In genomic region chr12:46554461-46554860, GRCh38 we compare ENCODE assay signal across 21 cellular contexts.
DNase-seq lines count a peak whose midpoint lies in the region; ATAC-seq and TF ChIP-seq lines count a peak whose summit lies in the region.
"Had no signal": no experiment of that assay in that cellular context is flagged by ENCODE, and none has a peak within 500 bp of the region (broad histone marks: within the 10 kb centered on the region; RNA-seq: fewer than 3 reads in every experiment).

No MANE protein-coding gene starts in this region.

- H3K27me3 Mint-ChIP-seq in HFFc6 (ENCODE audit: insufficient read depth): 0 out of 2 replicates have a peak, but pooled peaks cover 3% of the 10 kb centered on the region
- H3K27me3 Mint-ChIP-seq: dendritic cell treated with granulocyte-macrophage colony-stimulating factor and Interleukin-4, amounts not matched to agents 40 ng/mL and 50 ng/mL, for 4 days had no signal

- H3K27ac ChIP-seq in ascending aorta (peak overlapping the region; percentile 24 to 41), foreskin keratinocyte (peak overlapping the region; percentile 98), skin epidermis (peak overlapping the region in 19 of 21 experiments; percentile 4 to 84 (median 72)), substantia nigra (ENCODE audit: low read depth, low read length, poor library complexity, severe bottlenecking) (no peak overlapping the region)

- DNase-seq in HFFc6 (no peak), ascending aorta (ENCODE audit: low spot score in 2 of 2) (no peak), foreskin keratinocyte (no peak), substantia nigra (lab: John Stamatoyannopoulos, UW) (no peak), CD1c-positive myeloid dendritic cell (ENCODE audit: extremely low spot score) (no peak)
- no peak for DNase-seq in activated naive CD4-positive, alpha-beta T cell treated with anti-CD3 and anti-CD28 coated beads, Interleukin-2, amount 50 U/mL, for 16 hours
- DNase-seq in stimulated activated CD4-positive, alpha-beta T cell treated with anti-CD3 and anti-CD28 coated beads, Interleukin-2, amount 100 ng/mL, for 24 hours: no peak
- DNase-seq: activated naive CD4-positive, alpha-beta T cell; AML-193; H7; MG63; NCI-H2029; NCI-H446 treated with DMSO at 0.1 percent for 48 hours; posterior cingulate gyrus; SHP77 treated with DMSO at 0.1 percent for 48 hours; stimulated activated CD4-positive, alpha-beta T cell treated with anti-CD3 and anti-CD28 coated beads, Interleukin-15, amount 100 ng/mL, for 24 hours; stimulated activated naive CD8-positive, alpha-beta T cell treated with anti-CD3 and anti-CD28 coated beads, Interleukin-15, Interleukin-2, amounts not matched to agents 100 U/mL and 50 U/mL, for 24 hours had no signal

- no peak for TF ChIP-seq CTCF in HFFc6 (IDR thresholded peaks at IDR 0.05)
- TF ChIP-seq CTCF in ascending aorta (IDR thresholded peaks at IDR 0.05): no peak
- TF ChIP-seq CTCF in foreskin keratinocyte (conservative IDR thresholded peaks at IDR 0.05): no peak

- no peak overlapping the region for H3K4me3 Mint-ChIP-seq in HFFc6
- H3K4me3 Mint-ChIP-seq: dendritic cell treated with granulocyte-macrophage colony-stimulating factor and Interleukin-4, amounts not matched to agents 40 ng/mL and 50 ng/mL, for 4 days; T-helper 2 cell treated with Interferon-gamma antibody and Interleukin-4, amounts not matched to agents 5 μg/mL and 100 μg/mL, for 36 hours had no signal

- peaks cover 13% of the 10 kb centered on the region for H3K36me3 Mint-ChIP-seq in HFFc6 (ENCODE audit: low read depth)

- H3K4me1 ChIP-seq in ascending aorta (peaks cover 0 to 17% of the 10 kb centered on the region in 2 donors), foreskin keratinocyte (peaks cover 80% of the 10 kb centered on the region)

- H3K27me3 ChIP-seq in ascending aorta (no peaks in the 10 kb centered on the region), foreskin keratinocyte (no peaks in the 10 kb centered on the region)
- H3K27me3 ChIP-seq: MG63 had no signal

- H3K9me3 ChIP-seq in ascending aorta: no peaks in the 10 kb centered on the region
- H3K9me3 ChIP-seq: MG63 had no signal

- H3K4me3 ChIP-seq in ascending aorta (no peak overlapping the region), skin epidermis (no peak overlapping the region)
- H3K4me3 ChIP-seq: MG63 had no signal

- no peak for ATAC-seq in foreskin keratinocyte
- ATAC-seq: activated CD4-positive, CD25-positive, alpha-beta regulatory T cell treated with anti-CD3 and anti-CD28 coated beads, Interleukin-2, amount 50 U/mL, for 24 hours; stimulated activated naive CD8-positive, alpha-beta T cell treated with anti-CD3 and anti-CD28 coated beads, Interleukin-15, Interleukin-2, amounts not matched to agents 100 U/mL and 50 U/mL, for 24 hours had no signal

- intact Hi-C loops in ascending aorta (cut with DNase I): loop anchor here (2.0 kb wide), 1 partner anchor 22 kb away; no protein-coding TSS in a partner anchor

- H3K9me3 Mint-ChIP-seq in HFFc6: peaks cover 4% of the 10 kb centered on the region; the same call in 1 of the 2 replicates

- peaks cover 98% of the 10 kb centered on the region for H3K4me1 Mint-ChIP-seq in HFFc6 (ENCODE audit: low read depth)

- no peaks in the 10 kb centered on the region for H3K36me3 ChIP-seq in ascending aorta
- H3K36me3 ChIP-seq: MG63 had no signal

- peak overlapping the region; percentile 87 for H3K27ac Mint-ChIP-seq in HFFc6
- H3K27ac Mint-ChIP-seq: dendritic cell treated with granulocyte-macrophage colony-stimulating factor and Interleukin-4, amounts not matched to agents 40 ng/mL and 50 ng/mL, for 4 days; T-helper 2 cell treated with Interferon-gamma antibody and Interleukin-4, amounts not matched to agents 5 μg/mL and 100 μg/mL, for 36 hours had no signal
